ENCODE assay signal across 8 cellular contexts in genomic region chr18:31942999-31943894, GRCh38. TPM values are rescaled to one million over a fixed set of nuclear protein-coding genes. Genes with fewer than 3 reads are reported as not detected.
DNase-seq lines count a peak whose midpoint lies in the region; ATAC-seq, FAIRE-seq and TF ChIP-seq lines count a peak whose summit lies in the region.

TSS of gene TRAPPC8 (minus strand) at chr18:31943128. CDS start at chr18:31942764, 364 bp downstream.

- dilution Hi-C loops in keratinocyte (cut with MboI; ENCODE audit: extremely low pct_ligation_motif_present, low sequenced_read_pairs): no loop called here

- peak within 1 kb of the TSS; percentile 95 for H3K9ac ChIP-seq in keratinocyte (ENCODE audit: control insufficient read depth, extremely low read depth, insufficient read depth, low read length)

- H3K4me3 ChIP-seq in keratinocyte (ENCODE audit: control insufficient read depth in 2 of 3, extremely low read depth in 1 of 3, insufficient read depth in 2 of 3, low read depth in 1 of 3, low read length in 3 of 3): peak within 1 kb of the TSS; percentile 90 to 99 (median 99)

- H3K27ac ChIP-seq in keratinocyte (ENCODE audit: control insufficient read depth, insufficient read depth, low read length): peak within 1 kb of the TSS; percentile 92

- no peaks in the 10 kb centered on the region for H4K20me1 ChIP-seq in keratinocyte (ENCODE audit: control insufficient read depth, extremely low read depth, insufficient read depth, low read length)

- peak within 1 kb of the TSS; percentile 97 for H2AFZ ChIP-seq in keratinocyte (ENCODE audit: control insufficient read depth, low read length)

- peaks cover 44% of the 10 kb centered on the region for H3K79me2 ChIP-seq in keratinocyte (ENCODE audit: control insufficient read depth, insufficient read depth, low read length)

- peak; percentile 77 for ATAC-seq in GM19025 (IDR thresholded peaks at IDR 0.05; ENCODE audit: low read depth, unreplicated experiment)
- ATAC-seq in HG03342 (IDR thresholded peaks at IDR 0.05; ENCODE audit: unreplicated experiment): peak; percentile 81
- ATAC-seq in activated CD4-positive, CD25-positive, alpha-beta regulatory T cell treated with anti-CD3 and anti-CD28 coated beads, Interleukin-2, amount 50 U/mL, for 24 hours: peak; percentile 83 to 89

- H3K4me2 ChIP-seq in keratinocyte (ENCODE audit: control insufficient read depth, extremely low read depth, insufficient read depth, low read depth, low read length): peak within 1 kb of the TSS; percentile 95

- TF ChIP-seq CTCF in keratinocyte (optimal IDR thresholded peaks at IDR 0.05 in 1 of 3, IDR thresholded peaks at IDR 0.05 in 1 of 3, conservative IDR thresholded peaks at IDR 0.05 in 1 of 3; ENCODE audit: extremely low read depth in 1 of 3, insufficient read depth in 2 of 3, low read length in 3 of 3): peak in 2 of 3 experiments; percentile 17 to 57

- no peaks in the 10 kb centered on the region for H3K36me3 ChIP-seq in keratinocyte (ENCODE audit: control insufficient read depth in 2 of 2, extremely low read depth in 1 of 2, insufficient read depth in 2 of 2, low read length in 2 of 2)

- no peak for FAIRE-seq in keratinocyte (lab: Jason Lieb, UNC)

- no peaks in the 10 kb centered on the region for H3K27me3 ChIP-seq in keratinocyte (ENCODE audit: control insufficient read depth, extremely low read depth, insufficient read depth, low read length)

- peak; percentile 97 for DNase-seq in AG20443 (ENCODE audit: low spot score)
- peak; percentile 88 to 96 for DNase-seq in NCI-H446 (lab: John Stamatoyannopoulos, UW)
- peak; percentile 99 for DNase-seq in cerebellar cortex (ENCODE audit: low spot score)
- DNase-seq in keratinocyte (ENCODE audit: low read depth, low spot score): peak; percentile 76
- peak; percentile 72 to 77 for DNase-seq in stimulated activated CD4-positive, alpha-beta T cell treated with anti-CD3 and anti-CD28 coated beads, Interleukin-15, amount 100 ng/mL, for 1 hour (ENCODE audit: low read depth in 1 of 2, low spot score in 1 of 2)

- no peaks in the 10 kb centered on the region for H3K9me1 ChIP-seq in keratinocyte (ENCODE audit: control insufficient read depth, extremely low read depth, insufficient read depth, low read length)

- peaks cover 15% of the 10 kb centered on the region for H3K4me1 ChIP-seq in keratinocyte (ENCODE audit: control insufficient read depth, extremely low read depth, insufficient read depth, low read length)

- H3K9me3 ChIP-seq in keratinocyte (ENCODE audit: control insufficient read depth, low read depth, low read length): no peaks in the 10 kb centered on the region

RNA-seq across cellular contexts. Expression of gene TRAPPC8, which starts in this region (rescaled TPM):
- 40.7 to 64.8 TPM (median 60.8 TPM) in 3 replicates for polyA plus RNA-seq in keratinocyte
- polyA plus RNA-seq in keratinocyte (2011; ENCODE audit: low read depth): 24.6 TPM
- 20.1 and 67.0 TPM in 2 replicates for polyA plus RNA-seq in keratinocyte (2011; cell fraction: cytosol; rRNA removed)
- polyA plus RNA-seq in keratinocyte (2011; cell fraction: nucleus; rRNA removed): 78.4 and 88.5 TPM in 2 replicates
- 17.6 and 23.9 TPM in 2 replicates for polyA plus RNA-seq in keratinocyte (2012; ENCODE audit: low replicate concordance)
- 32.5 to 117 TPM (median 83.4 TPM) in 3 replicates for polyA minus RNA-seq in keratinocyte
- polyA minus RNA-seq in keratinocyte (2011; cell fraction: cytosol; rRNA and poly(A)+ RNA removed): 25.1 TPM
- polyA minus RNA-seq in keratinocyte (2011; cell fraction: nucleus; rRNA and poly(A)+ RNA removed): 37.2 and 69.1 TPM in 2 replicates

Comparison
In these comparisons a context has a peak if more than half of its experiments do, and no peak if none do; other contexts are left out.
1. Peak in every context shown above with its lines: DNase-seq, ATAC-seq, H3K4me3 ChIP-seq and H3K27ac ChIP-seq.